Comparison of ENCODE assay signal across 22 cellular contexts in genomic region chr11:74663315-74663714, GRCh38.
"Had no signal": no experiment of that assay in that cellular context is flagged by ENCODE, and none has a peak within 500 bp of the region (broad histone marks: within the 10 kb centered on the region; RNA-seq: fewer than 3 reads in every experiment).

No MANE protein-coding gene starts in this region.

- H3K27me3 ChIP-seq: dorsolateral prefrontal cortex, esophagus muscularis mucosa, foreskin keratinocyte, gastroesophageal sphincter, heart left ventricle, hepatocyte, left lung had no signal

- H3K9me3 ChIP-seq: esophagus muscularis mucosa, gastroesophageal sphincter, lower lobe of right lung, mucosa of descending colon had no signal

- H3K4me3 ChIP-seq: coronary artery, dorsolateral prefrontal cortex, esophagus muscularis mucosa, gastroesophageal sphincter, heart left ventricle, hepatocyte, left lung, lower lobe of right lung, mucosa of descending colon had no signal

- H3K4me1 ChIP-seq: foreskin keratinocyte, gastroesophageal sphincter, heart left ventricle, left lung, lower lobe of right lung had no signal

- H3K36me3 ChIP-seq: heart left ventricle, lower lobe of right lung had no signal

- H3K27ac ChIP-seq: coronary artery, dorsolateral prefrontal cortex, esophagus muscularis mucosa, foreskin keratinocyte, gastroesophageal sphincter, heart left ventricle, hepatocyte, left lung, lower lobe of right lung had no signal

- ATAC-seq: foreskin keratinocyte, gastroesophageal sphincter, heart left ventricle, left colon, left lung, left ventricle myocardium superior, lower lobe of right lung, mucosa of descending colon had no signal

- DNase-seq: dermis blood vessel endothelial cell; dorsolateral prefrontal cortex; effector CD4-positive, alpha-beta T cell; effector memory CD4-positive, alpha-beta T cell; foreskin keratinocyte; heart left ventricle; hypothalamus; immature natural killer cell; islet precursor cell; kidney; kidney glomerular epithelial cell; left colon; left lung; left ventricle myocardium superior; lower lobe of right lung; mesenchymal stem cell; mucosa of descending colon; naive B cell had no signal
